ENCODE assay signal across 8 cellular contexts in the genomic region with DNA sequence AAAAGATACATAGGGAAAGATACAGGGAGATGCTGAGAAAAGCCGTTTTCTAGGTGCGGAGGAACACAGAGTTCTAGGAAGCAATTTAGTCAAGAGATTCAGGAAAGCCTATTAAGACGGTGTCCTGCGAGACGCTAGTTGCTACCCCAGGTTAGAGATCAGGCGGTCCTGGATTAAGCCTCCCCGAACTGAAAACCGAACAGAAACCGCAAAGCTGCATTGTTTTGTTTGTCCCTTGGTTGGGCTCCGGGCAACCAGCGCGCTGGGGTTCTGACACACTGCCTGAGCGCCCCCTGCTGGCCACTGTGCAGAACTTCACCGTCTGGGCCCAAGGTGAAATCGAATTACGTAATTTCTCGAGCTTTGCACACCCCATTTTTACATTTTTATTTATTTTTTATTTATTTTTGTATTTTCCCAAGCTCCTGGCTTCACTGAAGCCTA. TPM values are rescaled to one million over a fixed set of nuclear protein-coding genes. Genes with fewer than 3 reads are reported as not detected.
DNase-seq lines count a peak whose midpoint lies in the region; ATAC-seq, FAIRE-seq and TF ChIP-seq lines count a peak whose summit lies in the region.

No MANE protein-coding gene starts in this region.

- H3K36me3 ChIP-seq in pancreas (no peaks in the 10 kb centered on the region), thyroid gland (no peaks in the 10 kb centered on the region)

- peak; percentile 72 for TF ChIP-seq CTCF in NB4 (IDR thresholded peaks at IDR 0.05; ENCODE audit: low read depth, low read length)
- TF ChIP-seq CTCF in pancreas (IDR thresholded peaks at IDR 0.05), result peak; percentile 99 to 100 (median 99)
- TF ChIP-seq CTCF in thyroid gland (IDR thresholded peaks at IDR 0.05), result peak; percentile 94 to 99 (median 98)

- H3K27me3 ChIP-seq in pancreas (no peaks in the 10 kb centered on the region), thyroid gland (no peaks in the 10 kb centered on the region)

- H3K27ac Mint-ChIP-seq in activated naive CD8-positive, alpha-beta T cell treated with anti-CD3 and anti-CD28 coated beads for 36 hours, result no peak overlapping the region

- no peaks in the 10 kb centered on the region for H3K9me3 Mint-ChIP-seq in activated naive CD8-positive, alpha-beta T cell treated with anti-CD3 and anti-CD28 coated beads for 36 hours

- no peak for TF ChIP-seq POLR2A in NB4 (IDR thresholded peaks at IDR 0.05; ENCODE audit: extremely low read depth, insufficient read length)
- no peak for TF ChIP-seq POLR2A in thyroid gland (IDR thresholded peaks at IDR 0.05)

- ATAC-seq in HG02588 (IDR thresholded peaks at IDR 0.05; ENCODE audit: unreplicated experiment) (peak; percentile 89), Right ventricle myocardium inferior (peak; percentile 58), pancreas (peak; percentile 75 to 95 (median 88))

- no peaks in the 10 kb centered on the region for H3K9me3 ChIP-seq in pancreas
- H3K9me3 ChIP-seq in thyroid gland, result no peaks in the 10 kb centered on the region

- H3K4me3 ChIP-seq in GM08714 (ENCODE audit: low read length) (peak overlapping the region; percentile 58; the same call in 1 of the 2 replicates), NB4 (ENCODE audit: low read depth, low read length) (peak overlapping the region; percentile 72), pancreas (peak overlapping the region in 2 of 4 donors; percentile 39 to 47), thyroid gland (replicated peaks in 1 of 3) (peak overlapping the region in 2 of 3 donors; percentile 27 to 29)

- WGBS in pancreas, 2 donors, result 0 to 1% methylated on average over 17 of the region's 17 CpGs
- 1 to 2% methylated on average over 17 of the region's 17 CpGs for WGBS in thyroid gland, 2 donors

- peaks cover 7 to 19% (median 9%) of the 10 kb centered on the region in 3 donors for H3K4me1 ChIP-seq in pancreas
- H3K4me1 ChIP-seq in thyroid gland, result peaks cover 0 to 12% of the 10 kb centered on the region in 2 donors

- peaks cover 16% of the 10 kb centered on the region for H3K27me3 Mint-ChIP-seq in activated naive CD8-positive, alpha-beta T cell treated with anti-CD3 and anti-CD28 coated beads for 36 hours

- peak overlapping the region in 3 of 4 donors; percentile 33 to 52 (median 50) for H3K27ac ChIP-seq in pancreas
- H3K27ac ChIP-seq in thyroid gland, result peak overlapping the region; percentile 10 to 55 (median 53)

- H3K36me3 Mint-ChIP-seq in activated naive CD8-positive, alpha-beta T cell treated with anti-CD3 and anti-CD28 coated beads for 36 hours, result no peaks in the 10 kb centered on the region

- H3K4me1 Mint-ChIP-seq in activated naive CD8-positive, alpha-beta T cell treated with anti-CD3 and anti-CD28 coated beads for 36 hours, result peaks cover 13% of the 10 kb centered on the region

- H3K4me3 Mint-ChIP-seq in activated naive CD8-positive, alpha-beta T cell treated with anti-CD3 and anti-CD28 coated beads for 36 hours, result peak overlapping the region; percentile 68

- intact Hi-C loops in Right ventricle myocardium inferior (cut with DNase I) (loop anchor here (1.0 to 5.0 kb wide), 5 partner anchors 38 to 315 kb away; a partner anchor contains a TSS), pancreas (cut with DNase I) (loop anchor here in 2 of 3 donors (5.0 to 10.0 kb wide), 3 partner anchors 134 to 317 kb away; no protein-coding TSS in a partner anchor), thyroid gland (cut with DNase I) (loop anchor here (5.0 to 10.0 kb wide), 2 partner anchors 142 to 214 kb away; a partner anchor contains a TSS)

- DNase-seq in NB4 (ENCODE audit: low read depth) (peak; percentile 90), SKM-1 treated with dmso at 0.1 percent for 144 hours (lab: John Stamatoyannopoulos, UW; ENCODE audit: unreplicated experiment) (peak; percentile 89), Right ventricle myocardium inferior (ENCODE audit: missing footprints) (peak; percentile 97), pancreas (peak; percentile 83 to 94 (median 88)), thyroid gland (peak; percentile 82 to 90)
- peak; percentile 83 for DNase-seq in activated naive CD8-positive, alpha-beta T cell treated with anti-CD3 and anti-CD28 coated beads for 36 hours

- FAIRE-seq in pancreas (lab: Jason Lieb, UNC), result peak; percentile 45

RNA-seq across cellular contexts. Expression of a gene that starts 37.3 kb away (rescaled TPM):
- 100 to 1,000 TPM; 120 to 124 TPM for total RNA-seq in activated naive CD8-positive, alpha-beta T cell treated with anti-CD3 and anti-CD28 coated beads for 36 hours
- total RNA-seq in Right ventricle myocardium inferior (629 TPM), pancreas (10 to 100 TPM; 43.0 to 55.2 (median 50.8) TPM), thyroid gland (100 to 1,000 TPM in 3 of 4 donors, 10 to 100 TPM in 1; 91.5 to 158 (median 118) TPM)
- 100 to 1,000 TPM in 1 of 2 donors, 10 to 100 TPM in 1; 73.2 to 153 TPM for polyA plus RNA-seq in pancreas
